8 cellular contexts compared by ENCODE assay signal in genomic region chr10:124791378-124792348, GRCh38. TPM values are rescaled to one million over a fixed set of nuclear protein-coding genes. Genes with fewer than 3 reads are reported as not detected.
DNase-seq lines count a peak whose midpoint lies in the region; ATAC-seq and TF ChIP-seq lines count a peak whose summit lies in the region.

Gene EEF1AKMT2 (minus strand): TSS chr10:124791887. CDS start chr10:124791833, 54 bp downstream.

- H3K4me1 Mint-ChIP-seq in GM23338 = peaks cover 3% of the 10 kb centered on the region

- H3K9me3 Mint-ChIP-seq in GM23338 = no peaks in the 10 kb centered on the region; the same call in 2 of the 3 replicates

- peak within 1 kb of the TSS; percentile 82 for H3K27ac Mint-ChIP-seq in GM23338

- 0 to 1% (median 1%) methylated on average over 66 to 90 of the region's 90 CpGs for WGBS in stomach, 5 donors

- H3K27me3 ChIP-seq in GM23338 (ENCODE audit: insufficient read depth) (0 out of 2 replicates have a peak, but pooled peaks cover 3% of the 10 kb centered on the region), neural cell (ENCODE audit: insufficient read depth, low read depth, low read length) (no peaks in the 10 kb centered on the region), stomach (no peaks in the 10 kb centered on the region)

- peak within 1 kb of the TSS; percentile 91 for H3K4me3 Mint-ChIP-seq in GM23338

- H3K79me2 ChIP-seq in GM23338 (replicated peaks; ENCODE audit: insufficient read depth) (peaks cover 24% of the 10 kb centered on the region), neural cell (replicated peaks; ENCODE audit: insufficient read depth, low read length) (peaks cover 7% of the 10 kb centered on the region)

- H3K4me2 ChIP-seq in GM23338 = peak within 1 kb of the TSS; percentile 100
- H3K4me2 ChIP-seq in neural cell (ENCODE audit: low read length) = peak within 1 kb of the TSS; percentile 44

- H4K20me1 ChIP-seq in GM23338 (replicated peaks; ENCODE audit: insufficient read depth) (no peaks in the 10 kb centered on the region), neural cell (ENCODE audit: insufficient read depth) (no peaks in the 10 kb centered on the region)

- intact Hi-C loops in stomach (cut with DNase I; ENCODE audit: low total_unique reads) = no loop called here

- TF ChIP-seq POLR2A in Raji (IDR thresholded peaks at IDR 0.05; ENCODE audit: insufficient read depth, low read depth, low read length) = peak; percentile 90
- peak in 1 of 4 donors; percentile 31 for TF ChIP-seq POLR2A in stomach (IDR thresholded peaks at IDR 0.05)

- H3K27me3 Mint-ChIP-seq in GM23338 (ENCODE audit: insufficient read depth, low read depth, poor library complexity) = peaks cover 6% of the 10 kb centered on the region

- DNase-seq in ELF-1 (ENCODE audit: low read depth, low spot score) (peak; percentile 94), GM23338 (ENCODE audit: low spot score) (peak; percentile 92), Kasumi-1 (lab: John Stamatoyannopoulos, UW) (peak; percentile 93 to 94), fibroblast of the aortic adventitia (ENCODE audit: low read depth) (peak; percentile 83), stomach (peak; percentile 80)
- peak; percentile 80 for DNase-seq in activated T-helper 9 cell treated with anti-CD3 and anti-CD28 coated beads, Interleukin-2, amount 50 U/mL, for 16 hours (ENCODE audit: low read depth)

- peak within 1 kb of the TSS; percentile 94 for H3K27ac ChIP-seq in GM23338 (ENCODE audit: low read depth)
- H3K27ac ChIP-seq in neural cell (ENCODE audit: low read length) = peak within 1 kb of the TSS; percentile 86
- H3K27ac ChIP-seq in stomach = peak within 1 kb of the TSS; percentile 88 to 94 (median 91)

- H3K36me3 ChIP-seq in GM23338 (ENCODE audit: insufficient read depth) (no peaks in the 10 kb centered on the region; the same call in 1 of the 2 replicates), neural cell (ENCODE audit: insufficient read depth, low read length) (no peaks in the 10 kb centered on the region), stomach (peaks cover 0 to 26% (median 13%) of the 10 kb centered on the region in 4 donors)

- H3K9ac ChIP-seq in neural cell (ENCODE audit: low read length) = peak within 1 kb of the TSS; percentile 93

- H3K4me3 ChIP-seq in GM23338 (peak within 1 kb of the TSS; percentile 98), fibroblast of the aortic adventitia (ENCODE audit: low read depth, low read length) (peak within 1 kb of the TSS; percentile 91), neural cell (ENCODE audit: low read length) (peak within 1 kb of the TSS; percentile 100), stomach (peak within 1 kb of the TSS; percentile 89 to 97 (median 94))

- peak; percentile 44 for TF ChIP-seq EP300 in neural cell (conservative IDR thresholded peaks at IDR 0.05; ENCODE audit: poor library complexity, severe bottlenecking)
- TF ChIP-seq EP300 in stomach (IDR thresholded peaks at IDR 0.05) = no peak

- TF ChIP-seq RAD21 in neural cell (conservative IDR thresholded peaks at IDR 0.05) = peak; percentile 51

- H2AFZ ChIP-seq in GM23338 (peak within 1 kb of the TSS; percentile 98), neural cell (ENCODE audit: low read depth, low read length) (peak within 1 kb of the TSS; percentile 99)

- TF ChIP-seq CTCF in GM23338 (conservative IDR thresholded peaks at IDR 0.05; ENCODE audit: low read depth in 2 of 2) (peak; percentile 43 to 53), fibroblast of the aortic adventitia (IDR thresholded peaks at IDR 0.05; ENCODE audit: insufficient read depth, low read length) (peak; percentile 49), neural cell (IDR thresholded peaks at IDR 0.05; ENCODE audit: poor library complexity, severe bottlenecking) (peak; percentile 56), stomach (IDR thresholded peaks at IDR 0.05) (peak in 5 of 7 experiments; percentile 29 to 79 (median 45))

- H3K9me3 ChIP-seq in neural cell (ENCODE audit: low read length) (no peaks in the 10 kb centered on the region), stomach (no peaks in the 10 kb centered on the region)

- peak; percentile 97 for ATAC-seq in GM23338

- H3K9me2 ChIP-seq in GM23338 (ENCODE audit: insufficient read depth) = no peaks in the 10 kb centered on the region
- H3K9me2 ChIP-seq in neural cell (ENCODE audit: insufficient read depth, low read length) = no peaks in the 10 kb centered on the region

- peaks cover 19% of the 10 kb centered on the region for H3K36me3 Mint-ChIP-seq in GM23338 (ENCODE audit: low read depth)

- no peaks in the 10 kb centered on the region for H3K4me1 ChIP-seq in GM23338 (ENCODE audit: insufficient read depth)
- peaks cover 8 to 22% (median 16%) of the 10 kb centered on the region in 4 donors for H3K4me1 ChIP-seq in stomach

- peaks cover 9% of the 10 kb centered on the region; the same call in 1 of the 2 replicates for H3F3A ChIP-seq in GM23338 (replicated peaks; ENCODE audit: low read depth)
- H3F3A ChIP-seq in neural cell (ENCODE audit: insufficient read depth, low read length, poor library complexity, severe bottlenecking) = no peaks in the 10 kb centered on the region

TF ChIP-seq in GM23338, 12 proteins besides CTCF, POLR2A, EP300 and RAD21 (continues in another document):
- TF ChIP-seq, protein P1, sequence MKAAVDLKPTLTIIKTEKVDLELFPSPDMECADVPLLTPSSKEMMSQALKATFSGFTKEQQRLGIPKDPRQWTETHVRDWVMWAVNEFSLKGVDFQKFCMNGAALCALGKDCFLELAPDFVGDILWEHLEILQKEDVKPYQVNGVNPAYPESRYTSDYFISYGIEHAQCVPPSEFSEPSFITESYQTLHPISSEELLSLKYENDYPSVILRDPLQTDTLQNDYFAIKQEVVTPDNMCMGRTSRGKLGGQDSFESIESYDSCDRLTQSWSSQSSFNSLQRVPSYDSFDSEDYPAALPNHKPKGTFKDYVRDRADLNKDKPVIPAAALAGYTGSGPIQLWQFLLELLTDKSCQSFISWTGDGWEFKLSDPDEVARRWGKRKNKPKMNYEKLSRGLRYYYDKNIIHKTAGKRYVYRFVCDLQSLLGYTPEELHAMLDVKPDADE (IDR thresholded peaks at IDR 0.05) = peak; percentile 46; the same call in 1 of the 2 replicates
- TF ChIP-seq NANOG (IDR thresholded peaks at IDR 0.05; ENCODE audit: borderline replicate concordance) = no peak
- TF ChIP-seq ZNF331 (CRISPR knock-in tag; IDR thresholded peaks at IDR 0.05; ENCODE audit: low read depth) = no peak
- TF ChIP-seq POLR2AphosphoS5 (IDR thresholded peaks at IDR 0.05; ENCODE audit: low read depth) = peak; percentile 96

TF ChIP-seq in neural cell, 6 proteins besides CTCF, POLR2A, EP300 and RAD21:
- TF ChIP-seq EZH2 (IDR thresholded peaks at IDR 0.05; ENCODE audit: borderline replicate concordance, insufficient read depth, low read length, poor library complexity, severe bottlenecking) (no peak), SMC3 (conservative IDR thresholded peaks at IDR 0.05; ENCODE audit: poor library complexity) (peak; percentile 60), TAF1 (IDR thresholded peaks at IDR 0.05; ENCODE audit: low read depth) (peak; percentile 49), POLR2AphosphoS5 (IDR thresholded peaks at IDR 0.05) (peak; percentile 87), MXI1 (conservative IDR thresholded peaks at IDR 0.05; ENCODE audit: poor library complexity, severe bottlenecking) (peak; percentile 66), REST (IDR thresholded peaks at IDR 0.05; ENCODE audit: borderline replicate concordance) (peak; percentile 67)

RNA-seq across cellular contexts. Expression of gene EEF1AKMT2, which starts in this region (rescaled TPM):
- 29.7 and 38.0 TPM in 2 replicates for total RNA-seq in GM23338 (2014; rRNA removed; shearing (Covaris generic))
- 29.4 and 35.0 TPM in 2 replicates for polyA plus RNA-seq in GM23338 (2016; fragmentation: Nextera tagmentation; extraction: Ambion mirVana)
- total RNA-seq in fibroblast of the aortic adventitia (ENCODE audit: low replicate concordance) = 25.3 TPM in 2 replicates
- polyA plus RNA-seq in neural cell = 47.4 and 63.7 TPM in 2 replicates
- polyA minus RNA-seq in neural cell = 51.4 and 55.0 TPM in 2 replicates
- 10 to 100 TPM in 4 of 5 donors, 1 to 10 TPM in 1; 7.6 to 47.9 (median 18.0) TPM for total RNA-seq in stomach
- 10 to 100 TPM; 11.3 to 13.3 (median 11.6) TPM for polyA plus RNA-seq in stomach

Comparison
In these comparisons a context has a peak if more than half of its experiments do, and no peak if none do; other contexts are left out.
1. Peak in every context shown above with its lines: DNase-seq, ATAC-seq, H3K4me3 ChIP-seq and H3K27ac ChIP-seq.